In genomic region chr11:870418-870817, GRCh38 we compare ENCODE assay signal across 16 cellular contexts. TPM values are rescaled to one million over a fixed set of nuclear protein-coding genes. Genes with fewer than 3 reads are reported as not detected.
DNase-seq lines count a peak whose midpoint lies in the region; ATAC-seq and TF ChIP-seq lines count a peak whose summit lies in the region.
"Had no signal": no experiment of that assay in that cellular context is flagged by ENCODE, and none has a peak within 500 bp of the region (broad histone marks: within the 10 kb centered on the region; RNA-seq: fewer than 3 reads in every experiment).

No MANE protein-coding gene starts in this region.

- no peak overlapping the region for H3K4me2 ChIP-seq in H9 (ENCODE audit: insufficient read depth, insufficient read length, low read length)
- H3K4me2 ChIP-seq: A549, GM23338, KMS-11 had no signal

- POLR2A ChIA-PET in RWPE1 (lab: Yijun Ruan, JAX; ENCODE audit: low non-redundant PET) = no interaction called here

- H3K56ac ChIP-seq in H9 (ENCODE audit: insufficient read length, low read depth, low read length) = no peak overlapping the region

- H3K4ac ChIP-seq in H9 (ENCODE audit: low read depth, low read length) = no peak overlapping the region

- no peak overlapping the region for H3K27ac ChIP-seq in H9 (ENCODE audit: insufficient read length, low read depth, low read length)
- H3K27ac ChIP-seq in RWPE1 = peak overlapping the region; percentile 74; the same call in 1 of the 2 replicates
- H3K27ac ChIP-seq: A549, C4-2B, KMS-11 had no signal

- H3K14ac ChIP-seq in H9 (ENCODE audit: insufficient read depth, low read length) = no peak overlapping the region

- H3K27me3 Mint-ChIP-seq in H9 (ENCODE audit: low read depth) = peaks cover 3% of the 10 kb centered on the region; the same call in 1 of the 2 replicates
- H3K27me3 Mint-ChIP-seq in neural crest cell (ENCODE audit: low read depth) = no peaks in the 10 kb centered on the region
- H3K27me3 Mint-ChIP-seq: CD4-positive, alpha-beta T cell had no signal

- DNase-seq in H9 (no peak), RWPE1 (ENCODE audit: low spot score) (no peak), neural crest cell (ENCODE audit: low read depth, low spot score) (no peak), left lobe of liver (ENCODE audit: low spot score) (no peak)
- no peak for DNase-seq in activated CD4-positive, alpha-beta T cell treated with anti-CD3 and anti-CD28 coated beads, Interleukin-2, amount 50 U/mL, for 48 hours
- DNase-seq in activated CD8-positive, alpha-beta memory T cell treated with anti-CD3 and anti-CD28 coated beads, Interleukin-2, amount 50 U/mL, for 4 hours = no peak
- DNase-seq: AML-193; CD4-positive, alpha-beta T cell; DND-41; EL; HFFc6 had no signal

- H3K79me2 ChIP-seq in H9 (ENCODE audit: insufficient read depth, low read length) = no peaks in the 10 kb centered on the region

- H3K4me1 ChIP-seq in H9 (ENCODE audit: insufficient read depth, low read length) = no peaks in the 10 kb centered on the region

- H4K20me1 ChIP-seq in H9 (ENCODE audit: control insufficient read depth, insufficient read depth, insufficient read length) = no peaks in the 10 kb centered on the region

- no peak overlapping the region for H4K8ac ChIP-seq in H9 (replicated peaks; ENCODE audit: insufficient read length, low read depth, low read length)

- H3K27ac Mint-ChIP-seq in H9 (0 out of 7 replicates have a peak overlapping the region, but pooled peaks of 1 of the 3 experiments have one; percentile 68), neural crest cell (ENCODE audit: unreplicated experiment) (peak overlapping the region; percentile 43)
- H3K27ac Mint-ChIP-seq: CD4-positive, alpha-beta T cell; GM23338; HFFc6 had no signal

- H2BK12ac ChIP-seq in H9 (ENCODE audit: insufficient read length, low read depth, low read length) = no peak overlapping the region

- no peak overlapping the region for H3K18ac ChIP-seq in H9 (ENCODE audit: insufficient read length, low read depth, low read length)

- no peak overlapping the region for H4K91ac ChIP-seq in H9 (ENCODE audit: insufficient read length, low read depth, low read length)

- no peak overlapping the region for H3T11ph ChIP-seq in H9 (ENCODE audit: low read length)

- H4K5ac ChIP-seq in H9 (ENCODE audit: insufficient read length, low read depth, low read length) = no peak overlapping the region

- no peak overlapping the region for H2BK120ac ChIP-seq in H9 (ENCODE audit: low read depth, low read length, poor library complexity, severe bottlenecking)

- TF ChIP-seq CTCF in H9 (conservative IDR thresholded peaks at IDR 0.05) (0 out of 3 replicates have a peak, but pooled peaks have one; percentile 6), RWPE1 (conservative IDR thresholded peaks at IDR 0.05; ENCODE audit: low read depth) (no peak), neural crest cell (conservative IDR thresholded peaks at IDR 0.05) (no peak)

- H3K9ac ChIP-seq in H9 (ENCODE audit: extremely low read depth, insufficient read length, low read length) = no peak overlapping the region
- H3K9ac ChIP-seq: KMS-11 had no signal

- no peak overlapping the region for H2BK5ac ChIP-seq in H9 (ENCODE audit: insufficient read length, low read length)

- H2AFZ ChIP-seq in H9 (ENCODE audit: low read length) = no peak overlapping the region
- H2AFZ ChIP-seq: GM23338 had no signal

- H3K27me3 ChIP-seq in H9 (ENCODE audit: insufficient read depth, low read length) = no peaks in the 10 kb centered on the region

- H3K4me3 Mint-ChIP-seq in H9 (no peak overlapping the region), neural crest cell (no peak overlapping the region)
- H3K4me3 Mint-ChIP-seq: CD4-positive, alpha-beta T cell; GM23338; HFFc6 had no signal

- H2BK15ac ChIP-seq in H9 (ENCODE audit: low read depth, low read length) = no peak overlapping the region

- H3K36me3 Mint-ChIP-seq in H9 (ENCODE audit: insufficient read depth in 1 of 3, low read depth in 3 of 3) (peaks cover 10 to 38% (median 33%) of the 10 kb centered on the region in 3 experiments), neural crest cell (ENCODE audit: low read depth) (peaks cover 3% of the 10 kb centered on the region)

- no peaks in the 10 kb centered on the region for H3K79me1 ChIP-seq in H9 (ENCODE audit: insufficient read depth, low read depth, low read length, poor library complexity, severe bottlenecking)

- no peaks in the 10 kb centered on the region for H3K9me3 Mint-ChIP-seq in H9
- no peaks in the 10 kb centered on the region for H3K9me3 Mint-ChIP-seq in neural crest cell
- H3K9me3 Mint-ChIP-seq: CD4-positive, alpha-beta T cell; GM23338; HFFc6 had no signal

- H2BK20ac ChIP-seq in H9 (ENCODE audit: low read depth, low read length, poor library complexity, severe bottlenecking) = no peak overlapping the region

- H2AK5ac ChIP-seq in H9 (ENCODE audit: insufficient read length, low read length) = no peak overlapping the region

- no peaks in the 10 kb centered on the region for H3K9me3 ChIP-seq in H9 (ENCODE audit: control insufficient read depth, low read depth, low read length)
- H3K9me3 ChIP-seq: A549 had no signal

- CTCF ChIA-PET in RWPE1 (lab: Yijun Ruan, JAX) = interaction anchor here (0.5 kb wide), 1 partner anchor 175 kb away, joined by 3 read pairs; no protein-coding TSS in a partner anchor

- WGBS in H9 (ENCODE audit: extremely low coverage, insufficient read length, low lambda C conversion rate) = no CpG with 5 or more reads among the region's 8 CpGs

- no peaks in the 10 kb centered on the region for H3K23me2 ChIP-seq in H9 (ENCODE audit: insufficient read length, low read depth, low read length, poor library complexity, severe bottlenecking)

- peaks cover 4 to 7% of the 10 kb centered on the region in 2 experiments for H3K4me1 Mint-ChIP-seq in H9
- H3K4me1 Mint-ChIP-seq in neural crest cell = no peaks in the 10 kb centered on the region

- H3K23ac ChIP-seq in H9 (ENCODE audit: insufficient read length, low read depth, low read length) = no peak overlapping the region

- ATAC-seq in left lobe of liver (no peak), HG02798 (IDR thresholded peaks at IDR 0.05; ENCODE audit: poor library complexity, unreplicated experiment) (no peak)

RNA-seq across cellular contexts. Expression of gene TSPAN4, which starts 27.8 kb away (rescaled TPM):
- total RNA-seq in H9 (2021) (63.9 and 64.6 TPM in 2 replicates), neural crest cell (40.0 and 40.2 TPM in 2 replicates), left lobe of liver (17.1 TPM)

RNA-seq across cellular contexts. Expression of gene POLR2L, which starts 28.1 kb away (rescaled TPM):
- total RNA-seq in H9 (2021) (133 and 135 TPM in 2 replicates), neural crest cell (128 and 134 TPM in 2 replicates), left lobe of liver (81.5 TPM)

RNA-seq across cellular contexts. Expression of gene CD151, which starts 37.7 kb away (rescaled TPM):
- total RNA-seq in H9 (2021) (138 and 142 TPM in 2 replicates), neural crest cell (101 and 108 TPM in 2 replicates), left lobe of liver (120 TPM)

RNA-seq across cellular contexts. Expression of gene CHID1, which starts 40.2 kb away (rescaled TPM):
- total RNA-seq in H9 (2021) (87.2 and 89.4 TPM in 2 replicates), neural crest cell (81.8 and 82.4 TPM in 2 replicates), left lobe of liver (146 TPM)

RNA-seq across cellular contexts. Expression of gene CRACR2B, which starts 42.7 kb away (rescaled TPM):
- 28.8 and 29.0 TPM in 2 replicates for total RNA-seq in H9 (2021)
- 1.6 and 2.7 TPM in 2 replicates for total RNA-seq in neural crest cell
- 3.5 TPM for total RNA-seq in left lobe of liver
